In genomic region chr16:85665373-85665740, GRCh38 we compare ENCODE assay signal across 24 cellular contexts.
"Had no signal": no experiment of that assay in that cellular context is flagged by ENCODE, and none has a peak within 500 bp of the region (broad histone marks: within the 10 kb centered on the region; RNA-seq: fewer than 3 reads in every experiment).

No MANE protein-coding gene starts in this region.

- H3K27me3 ChIP-seq: hepatocyte, transverse colon had no signal

- H3K4me3 ChIP-seq: hepatocyte, smooth muscle cell, transverse colon had no signal

- FAIRE-seq: bronchial epithelial cell, endometrium, TTC549, urothelium cell line had no signal

- H2AFZ ChIP-seq: hepatocyte, parathyroid adenoma had no signal

- H3K27ac ChIP-seq: hepatocyte, parathyroid adenoma, transverse colon, WERI-Rb-1 had no signal

- H3K79me2 ChIP-seq: hepatocyte had no signal

- H3K4me1 Mint-ChIP-seq: activated T-helper 17 cell treated with anti-CD3 and anti-CD28 coated beads, Interleukin-2, amount 50 U/mL, for 72 hours; stimulated activated naive B cell treated with anti-CD40 and anti-IgM and Interleukin-4, amounts not matched to agents 10 μg/mL and 1 μg/mL and 100 μg/mL, for 72 hours; T-cell had no signal

- H3K27me3 Mint-ChIP-seq: activated naive CD8-positive, alpha-beta T cell; activated T-helper 17 cell treated with anti-CD3 and anti-CD28 coated beads, Interleukin-2, amount 50 U/mL, for 72 hours; stimulated activated naive B cell treated with anti-CD40 and anti-IgM and Interleukin-4, amounts not matched to agents 10 μg/mL and 1 μg/mL and 100 μg/mL, for 72 hours; T-cell had no signal

- H3K9me3 Mint-ChIP-seq: activated T-helper 17 cell treated with anti-CD3 and anti-CD28 coated beads, Interleukin-2, amount 50 U/mL, for 72 hours; nephron progenitor cell; stimulated activated naive B cell treated with anti-CD40 and anti-IgM and Interleukin-4, amounts not matched to agents 10 μg/mL and 1 μg/mL and 100 μg/mL, for 72 hours; T-cell had no signal

- ATAC-seq: activated CD8-positive, alpha-beta T cell treated with anti-CD3 and anti-CD28 coated beads, Interleukin-2, amount 10 ng/mL, durations not matched to agents 7 days and 5 days; activated T-helper 17 cell treated with anti-CD3 and anti-CD28 coated beads, Interleukin-2, amount 50 U/mL, for 72 hours; sciatic nerve; stimulated activated naive B cell treated with anti-CD40 and anti-IgM and Interleukin-4, amounts not matched to agents 10 μg/mL and 1 μg/mL and 100 μg/mL, for 72 hours; T-cell had no signal

- H3K27ac Mint-ChIP-seq: activated CD8-positive, alpha-beta T cell treated with anti-CD3 and anti-CD28 coated beads, Interleukin-2, amount 10 ng/mL, durations not matched to agents 7 days and 5 days; activated naive CD8-positive, alpha-beta T cell; activated T-helper 17 cell treated with anti-CD3 and anti-CD28 coated beads, Interleukin-2, amount 50 U/mL, for 72 hours; nephron progenitor cell; T-cell had no signal

- H3K9me3 ChIP-seq: transverse colon had no signal

- H3K9ac ChIP-seq: parathyroid adenoma had no signal

- H3K4me2 ChIP-seq: hepatocyte, smooth muscle cell had no signal

- H3K4me3 Mint-ChIP-seq: activated CD8-positive, alpha-beta T cell treated with anti-CD3 and anti-CD28 coated beads, Interleukin-2, amount 10 ng/mL, durations not matched to agents 7 days and 5 days; activated naive CD8-positive, alpha-beta T cell; activated T-helper 17 cell treated with anti-CD3 and anti-CD28 coated beads, Interleukin-2, amount 50 U/mL, for 72 hours; nephron progenitor cell; stimulated activated naive B cell treated with anti-CD40 and anti-IgM and Interleukin-4, amounts not matched to agents 10 μg/mL and 1 μg/mL and 100 μg/mL, for 72 hours; T-cell had no signal

- H3K4me1 ChIP-seq: parathyroid adenoma had no signal

- DNase-seq: activated CD4-positive, alpha-beta T cell treated with anti-CD3 and anti-CD28 coated beads, Interleukin-2, amount 50 U/mL, for 1 hour; activated CD4-positive, CD25-positive, alpha-beta regulatory T cell treated with anti-CD3 and anti-CD28 coated beads, Interleukin-2, amount 50 U/mL, for 72 hours; activated CD8-positive, alpha-beta T cell treated with anti-CD3 and anti-CD28 coated beads, Interleukin-2, amount 10 ng/mL, durations not matched to agents 7 days and 5 days; activated naive CD4-positive, alpha-beta T cell; amniotic stem cell; cerebellar nuclear complex; foreskin fibroblast; mesenchymal stem cell; nephron progenitor cell; stimulated activated CD4-positive, alpha-beta T cell treated with anti-CD3 and anti-CD28 coated beads, Interleukin-15, amount 100 ng/mL, for 24 hours; stimulated activated naive B cell treated with anti-CD40 and anti-IgM and Interleukin-4, amounts not matched to agents 10 μg/mL and 1 μg/mL and 100 μg/mL, for 72 hours; T-cell; transverse colon; WERI-Rb-1 had no signal
